11 cellular contexts compared by ENCODE assay signal in genomic region chr5:158303261-158303660, GRCh38.
DNase-seq lines count a peak whose midpoint lies in the region; TF ChIP-seq lines count a peak whose summit lies in the region.
"Had no signal": no experiment of that assay in that cellular context is flagged by ENCODE, and none has a peak within 500 bp of the region (broad histone marks: within the 10 kb centered on the region; RNA-seq: fewer than 3 reads in every experiment).

No MANE protein-coding gene starts in this region.

- DNase-seq in COLO829 (ENCODE audit: low spot score), result peak; percentile 64
- peak; percentile 17 for DNase-seq in NCI-H1694 (lab: John Stamatoyannopoulos, UW)
- peak; percentile 47 for DNase-seq in choroid plexus epithelial cell (ENCODE audit: low read depth)
- DNase-seq in skeletal muscle cell (ENCODE audit: low read depth), result peak; percentile 2
- no peak for DNase-seq in mesothelial cell of epicardium (ENCODE audit: low spot score in 2 of 2, unreplicated experiment in 2 of 2)
- no peak for DNase-seq in effector CD8-positive, alpha-beta T cell (lab: John Stamatoyannopoulos, UW)
- DNase-seq: Caco-2; CD8-positive, alpha-beta T cell had no signal

- H3K4me3 ChIP-seq in choroid plexus epithelial cell (ENCODE audit: low read depth, low read length) (no peak overlapping the region), skeletal muscle cell (ENCODE audit: low read depth, low read length) (no peak overlapping the region)
- H3K4me3 ChIP-seq: A549, HAP-1 had no signal

- H3K4me1 Mint-ChIP-seq in mesothelial cell of epicardium, result peaks cover 1% of the 10 kb centered on the region
- H3K4me1 Mint-ChIP-seq: CD14-positive monocyte had no signal

- H3K27ac Mint-ChIP-seq in mesothelial cell of epicardium, result no peak overlapping the region
- H3K27ac Mint-ChIP-seq: CD14-positive monocyte; CD8-positive, alpha-beta T cell had no signal

- peaks cover 3% of the 10 kb centered on the region for H3K9me3 Mint-ChIP-seq in mesothelial cell of epicardium
- H3K9me3 Mint-ChIP-seq: CD8-positive, alpha-beta T cell had no signal

- no peak overlapping the region for H3K4me3 Mint-ChIP-seq in mesothelial cell of epicardium
- H3K4me3 Mint-ChIP-seq: CD14-positive monocyte; CD8-positive, alpha-beta T cell had no signal

- H3K27me3 Mint-ChIP-seq in mesothelial cell of epicardium (ENCODE audit: low read depth), result peaks cover 14% of the 10 kb centered on the region

- no peaks in the 10 kb centered on the region for H3K36me3 Mint-ChIP-seq in mesothelial cell of epicardium
- H3K36me3 Mint-ChIP-seq: CD14-positive monocyte; CD8-positive, alpha-beta T cell had no signal

- TF ChIP-seq CTCF in choroid plexus epithelial cell (conservative IDR thresholded peaks at IDR 0.05; ENCODE audit: low read depth, low read length) (no peak), mesothelial cell of epicardium (IDR thresholded peaks at IDR 0.05; ENCODE audit: unreplicated experiment) (no peak)

Comparison
In these comparisons a context has a peak if more than half of its experiments do, and no peak if none do; other contexts are left out.
1. DNase-seq: peak in COLO829 (single experiment), NCI-H1694 (single experiment), choroid plexus epithelial cell (single experiment) and skeletal muscle cell (single experiment); none in mesothelial cell of epicardium (0 of 2) and effector CD8-positive, alpha-beta T cell (single experiment).